Comparison of ENCODE assay signal across 28 cellular contexts in the genomic region with DNA sequence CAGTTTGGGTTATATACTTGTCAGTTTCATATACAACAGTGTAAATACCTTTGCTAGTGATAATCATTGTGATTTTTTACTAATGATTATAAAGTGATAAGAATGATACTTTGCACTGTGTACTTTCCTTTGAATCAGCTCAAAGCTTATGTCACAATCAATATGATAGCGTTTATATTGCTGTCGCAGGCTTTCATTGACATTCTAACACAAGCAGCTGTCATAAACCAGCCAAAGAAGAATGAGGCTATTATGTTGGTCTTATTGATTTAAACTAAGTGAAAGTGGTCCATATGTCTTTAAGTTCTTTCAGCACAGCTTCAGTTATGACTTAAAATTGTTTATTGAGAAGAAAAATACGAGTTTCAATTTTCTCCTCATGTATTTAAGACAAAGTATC.
"Had no signal": no experiment of that assay in that cellular context is flagged by ENCODE, and none has a peak within 500 bp of the region (broad histone marks: within the 10 kb centered on the region; RNA-seq: fewer than 3 reads in every experiment).

No MANE protein-coding gene starts in this region.

- H3K27ac ChIP-seq: adrenal gland, breast epithelium, cardiac muscle cell, coronary artery, dorsolateral prefrontal cortex, esophagus squamous epithelium had no signal

- H3K27me3 ChIP-seq: adrenal gland, breast epithelium, cardiac muscle cell, dorsolateral prefrontal cortex had no signal

- DNase-seq: activated CD4-positive, alpha-beta memory T cell treated with anti-CD3 and anti-CD28 coated beads for 36 hours; activated CD4-positive, alpha-beta T cell treated with anti-CD3 and anti-CD28 coated beads for 36 hours; activated CD4-positive, alpha-beta T cell treated with anti-CD3 and anti-CD28 coated beads, Interleukin-2, amount 10 ng/mL, durations not matched to agents 24 days and 14 days; activated CD4-positive, CD25-positive, alpha-beta regulatory T cell; activated CD4-positive, CD25-positive, alpha-beta regulatory T cell treated with anti-CD3 and anti-CD28 coated beads, Interleukin-2, amount 50 U/mL, for 72 hours; activated CD8-positive, alpha-beta memory T cell treated with anti-CD3 and anti-CD28 coated beads, Interleukin-2, amount 10 ng/mL, durations not matched to agents 7 days and 5 days; activated CD8-positive, alpha-beta memory T cell treated with anti-CD3 and anti-CD28 coated beads, Interleukin-2, amount 50 U/mL, for 4 hours; activated CD8-positive, alpha-beta T cell treated with anti-CD3 and anti-CD28 coated beads, Interleukin-2, amount 10 ng/mL, durations not matched to agents 7 days and 5 days; activated effector memory CD4-positive, alpha-beta T cell treated with anti-CD3 and anti-CD28 coated beads, Interleukin-2, amount 50 U/mL, for 16 hours; activated naive CD4-positive, alpha-beta T cell treated with anti-CD3 and anti-CD28 coated beads for 36 hours; activated naive CD8-positive, alpha-beta T cell treated with anti-CD3 and anti-CD28 coated beads for 36 hours; activated naive CD8-positive, alpha-beta T cell treated with anti-CD3 and anti-CD28 coated beads, Interleukin-2, amount 50 U/mL, for 24 hours; activated T-cell treated with anti-CD3 and anti-CD28 coated beads, Interleukin-2, amount 50 U/mL, for 1 hour; activated T-cell treated with anti-CD3 and anti-CD28 coated beads, Interleukin-2, amount 50 U/mL, for 48 hours; adrenal gland; amygdala; aorta; central memory CD4-positive, alpha-beta T cell; dorsolateral prefrontal cortex; effector memory CD4-positive, alpha-beta T cell; erythroblast; esophagus squamous epithelium; foreskin melanocyte; glutamatergic neuron; T-helper 2 cell had no signal

- H3K4me3 ChIP-seq: adrenal gland, breast epithelium, cardiac muscle cell, coronary artery, dorsolateral prefrontal cortex, esophagus squamous epithelium had no signal

- H3K9me3 ChIP-seq: adrenal gland, breast epithelium, esophagus squamous epithelium had no signal

- ATAC-seq: activated CD4-positive, alpha-beta T cell treated with anti-CD3 and anti-CD28 coated beads for 36 hours; activated CD8-positive, alpha-beta memory T cell treated with anti-CD3 and anti-CD28 coated beads, Interleukin-2, amount 10 ng/mL, durations not matched to agents 7 days and 5 days; activated CD8-positive, alpha-beta T cell treated with anti-CD3 and anti-CD28 coated beads, Interleukin-2, amount 10 ng/mL, durations not matched to agents 7 days and 5 days; activated naive CD8-positive, alpha-beta T cell treated with anti-CD3 and anti-CD28 coated beads, Interleukin-2, amount 50 U/mL, for 24 hours had no signal

- H3K36me3 ChIP-seq: adrenal gland, breast epithelium, cardiac muscle cell, esophagus squamous epithelium had no signal

- H3K4me1 ChIP-seq: adrenal gland, breast epithelium, esophagus squamous epithelium had no signal
